In the genomic region with DNA sequence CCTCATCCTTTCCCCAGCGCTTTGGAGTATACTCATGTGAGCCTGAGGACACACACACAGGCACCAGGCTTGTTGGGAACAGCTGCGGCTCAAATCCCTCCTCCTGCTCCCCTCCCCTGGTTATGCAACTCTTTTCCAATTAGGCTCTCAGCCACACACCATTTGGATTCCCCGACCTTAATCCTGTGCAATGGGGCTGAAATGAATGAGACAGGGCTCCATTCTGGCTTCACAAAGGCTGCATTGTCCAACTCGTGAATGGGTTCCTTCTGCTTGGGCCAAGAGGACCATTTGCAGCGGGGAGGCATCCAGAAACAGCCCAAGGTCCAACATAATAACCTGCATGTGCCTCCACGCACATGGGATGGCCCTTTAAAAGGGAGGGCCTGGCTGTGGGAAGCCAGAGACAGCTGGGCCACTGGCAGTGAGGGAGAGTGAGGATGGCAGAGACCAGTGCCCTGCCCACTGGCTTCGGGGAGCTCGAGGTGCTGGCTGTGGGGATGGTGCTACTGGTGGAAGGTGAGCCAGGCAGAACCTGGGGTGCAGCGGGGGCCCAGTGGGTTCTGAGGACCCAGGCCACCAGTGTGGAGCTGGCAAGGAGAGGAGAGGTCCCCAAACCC, we compare ENCODE assay signal across 17 cellular contexts. TPM values are rescaled to one million over a fixed set of nuclear protein-coding genes. Genes with fewer than 3 reads are reported as not detected.
DNase-seq lines count a peak whose midpoint lies in the region; FAIRE-seq and TF ChIP-seq lines count a peak whose summit lies in the region.
"Had no signal": no experiment of that assay in that cellular context is flagged by ENCODE, and none has a peak within 500 bp of the region (broad histone marks: within the 10 kb centered on the region; RNA-seq: fewer than 3 reads in every experiment).

A gene with protein sequence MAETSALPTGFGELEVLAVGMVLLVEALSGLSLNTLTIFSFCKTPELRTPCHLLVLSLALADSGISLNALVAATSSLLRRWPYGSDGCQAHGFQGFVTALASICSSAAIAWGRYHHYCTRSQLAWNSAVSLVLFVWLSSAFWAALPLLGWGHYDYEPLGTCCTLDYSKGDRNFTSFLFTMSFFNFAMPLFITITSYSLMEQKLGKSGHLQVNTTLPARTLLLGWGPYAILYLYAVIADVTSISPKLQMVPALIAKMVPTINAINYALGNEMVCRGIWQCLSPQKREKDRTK (plus strand): TSS at position 403 of the 620 bp plus-strand sequence. CDS start 38 bp downstream, at position 441.

- H3K36me3 Mint-ChIP-seq in activated naive CD4-positive, alpha-beta T cell treated with anti-CD3 and anti-CD28 coated beads, Interleukin-2, amount 10 ng/mL, durations not matched to agents 7 days and 5 days: no peaks in the 10 kb centered on the region

- FAIRE-seq in frontal cortex (lab: Jason Lieb, UNC): peak; percentile 95

- peaks cover 3 to 31% of the 10 kb centered on the region in 2 donors for H3K4me1 ChIP-seq in neuronal stem cell (ENCODE audit: control insufficient read depth in 2 of 2, insufficient read depth in 1 of 2, low read depth in 1 of 2, low read length in 2 of 2)
- H3K4me1 ChIP-seq in MM.1S (ENCODE audit: low read length): no peaks in the 10 kb centered on the region
- H3K4me1 ChIP-seq: BE2C, foreskin keratinocyte, uterus had no signal

- H3K27me3 ChIP-seq in neuronal stem cell (ENCODE audit: control insufficient read depth in 3 of 3, insufficient read depth in 3 of 3, low read depth in 1 of 3, low read length in 3 of 3) (peaks cover 0 to 9% (median 0%) of the 10 kb centered on the region in 3 experiments), MM.1S (replicated peaks; ENCODE audit: insufficient read depth, low read length) (no peaks in the 10 kb centered on the region)
- H3K27me3 ChIP-seq: BE2C, foreskin keratinocyte, uterus had no signal

- no peaks in the 10 kb centered on the region for H3K4me1 Mint-ChIP-seq in activated naive CD4-positive, alpha-beta T cell treated with anti-CD3 and anti-CD28 coated beads, Interleukin-2, amount 10 ng/mL, durations not matched to agents 7 days and 5 days
- H3K4me1 Mint-ChIP-seq: activated CD4-positive, alpha-beta T cell treated with anti-CD3 and anti-CD28 coated beads, Interleukin-2, amount 10 ng/mL, durations not matched to agents 24 days and 14 days had no signal

- H3K9me2 ChIP-seq in MM.1S (replicated peaks; ENCODE audit: insufficient read depth, low read length): no peaks in the 10 kb centered on the region

- no peaks in the 10 kb centered on the region for H3K36me3 ChIP-seq in neuronal stem cell (replicated peaks in 1 of 2; ENCODE audit: control insufficient read depth in 2 of 2, insufficient read depth in 2 of 2, low read length in 2 of 2)
- no peaks in the 10 kb centered on the region for H3K36me3 ChIP-seq in MM.1S (replicated peaks; ENCODE audit: insufficient read depth, low read length)
- H3K36me3 ChIP-seq: BE2C, uterus had no signal

- H2AK5ac ChIP-seq in neuronal stem cell (ENCODE audit: low read depth, low read length): peak within 1 kb of the TSS; percentile 98

- no peaks in the 10 kb centered on the region for H3K79me1 ChIP-seq in neuronal stem cell (ENCODE audit: low read depth, low read length)

- CTCF ChIA-PET in activated naive CD4-positive, alpha-beta T cell treated with anti-CD3 and anti-CD28 coated beads, Interleukin-2, amount 10 ng/mL, durations not matched to agents 7 days and 5 days (lab: Charles Lee): no interaction called here

- no peak within 1 kb of the TSS for H3K14ac ChIP-seq in neuronal stem cell (ENCODE audit: low read length)

- peak within 1 kb of the TSS; percentile 97 for H2BK5ac ChIP-seq in neuronal stem cell (ENCODE audit: low read length)

- WGBS in neuronal stem cell (ENCODE audit: extremely low coverage in 2 of 2, insufficient read length in 2 of 2, insufficient replicate concordance in 1 of 2), 2 donors: no CpG with 5 or more reads among the region's 9 CpGs

- H4K20me1 ChIP-seq in MM.1S (ENCODE audit: insufficient read depth, low read length): no peaks in the 10 kb centered on the region

- peak within 1 kb of the TSS; percentile 97 for H3K27ac ChIP-seq in neuronal stem cell (replicated peaks; ENCODE audit: low read length)
- no peak within 1 kb of the TSS for H3K27ac ChIP-seq in MM.1S (ENCODE audit: low read length)
- H3K27ac ChIP-seq: foreskin keratinocyte, SK-N-MC, uterus had no signal

- DNase-seq in G401 (ENCODE audit: low spot score): peak; percentile 97
- DNase-seq in NCI-H82 (lab: John Stamatoyannopoulos, UW): peak; percentile 96
- DNase-seq in frontal cortex (ENCODE audit: low spot score in 2 of 2): peak; percentile 78 to 85
- DNase-seq in neuronal stem cell (ENCODE audit: low spot score): peak; percentile 90
- DNase-seq in MM.1S: no peak
- no peak for DNase-seq in DMS53 treated with DMSO at 0.1 percent for 48 hours (lab: John Stamatoyannopoulos, UW; ENCODE audit: unreplicated experiment)
- no peak for DNase-seq in activated naive CD4-positive, alpha-beta T cell treated with anti-CD3 and anti-CD28 coated beads, Interleukin-2, amount 10 ng/mL, durations not matched to agents 7 days and 5 days
- DNase-seq in stimulated activated naive CD4-positive, alpha-beta T cell (lab: John Stamatoyannopoulos, UW): no peak
- DNase-seq: activated CD4-positive, alpha-beta T cell treated with anti-CD3 and anti-CD28 coated beads, Interleukin-2, amount 10 ng/mL, durations not matched to agents 24 days and 14 days; activated effector memory CD4-positive, alpha-beta T cell treated with Interleukin-2 at 50 U/mL for 16 hours; BE2C; foreskin keratinocyte; GF-D8 had no signal

- H3K23ac ChIP-seq in neuronal stem cell (ENCODE audit: low read depth, low read length, poor library complexity): peak within 1 kb of the TSS; percentile 70

- peak within 1 kb of the TSS; percentile 92 for H4K8ac ChIP-seq in neuronal stem cell (ENCODE audit: low read depth, low read length)

- H2AFZ ChIP-seq in neuronal stem cell (ENCODE audit: low read length) (peak within 1 kb of the TSS; percentile 46), MM.1S (ENCODE audit: low read length) (no peak within 1 kb of the TSS)

- peaks cover 22% of the 10 kb centered on the region for H3K27me3 Mint-ChIP-seq in activated naive CD4-positive, alpha-beta T cell treated with anti-CD3 and anti-CD28 coated beads, Interleukin-2, amount 10 ng/mL, durations not matched to agents 7 days and 5 days

- H2BK15ac ChIP-seq in neuronal stem cell (ENCODE audit: low read length): no peak within 1 kb of the TSS

- no peak within 1 kb of the TSS for H3K4me3 Mint-ChIP-seq in activated naive CD4-positive, alpha-beta T cell treated with anti-CD3 and anti-CD28 coated beads, Interleukin-2, amount 10 ng/mL, durations not matched to agents 7 days and 5 days
- H3K4me3 Mint-ChIP-seq: activated CD4-positive, alpha-beta T cell treated with anti-CD3 and anti-CD28 coated beads, Interleukin-2, amount 10 ng/mL, durations not matched to agents 24 days and 14 days had no signal

- no peaks in the 10 kb centered on the region for H3K79me2 ChIP-seq in MM.1S (ENCODE audit: low read length)

- H2BK120ac ChIP-seq in neuronal stem cell (ENCODE audit: low read depth, low read length): peak within 1 kb of the TSS; percentile 97

- H3K4me3 ChIP-seq in neuronal stem cell (ENCODE audit: low read length in 2 of 2) (no peak within 1 kb of the TSS), MM.1S (ENCODE audit: low read length) (no peak within 1 kb of the TSS)
- H3K4me3 ChIP-seq: SK-N-MC, smooth muscle cell, uterus had no signal

- no peaks in the 10 kb centered on the region for H3K9me3 Mint-ChIP-seq in activated naive CD4-positive, alpha-beta T cell treated with anti-CD3 and anti-CD28 coated beads, Interleukin-2, amount 10 ng/mL, durations not matched to agents 7 days and 5 days
- H3K9me3 Mint-ChIP-seq: activated CD4-positive, alpha-beta T cell treated with anti-CD3 and anti-CD28 coated beads, Interleukin-2, amount 10 ng/mL, durations not matched to agents 24 days and 14 days had no signal

- no peak within 1 kb of the TSS for H3K27ac Mint-ChIP-seq in activated naive CD4-positive, alpha-beta T cell treated with anti-CD3 and anti-CD28 coated beads, Interleukin-2, amount 10 ng/mL, durations not matched to agents 7 days and 5 days
- H3K27ac Mint-ChIP-seq: activated CD4-positive, alpha-beta T cell treated with anti-CD3 and anti-CD28 coated beads, Interleukin-2, amount 10 ng/mL, durations not matched to agents 24 days and 14 days had no signal

- H3K4ac ChIP-seq in neuronal stem cell (ENCODE audit: low read length): peak within 1 kb of the TSS; percentile 10

- H3K9me3 ChIP-seq in neuronal stem cell (replicated peaks in 1 of 2; ENCODE audit: control insufficient read depth in 2 of 2, insufficient read depth in 1 of 2, low read depth in 1 of 2, low read length in 2 of 2) (no peaks in the 10 kb centered on the region), MM.1S (replicated peaks; ENCODE audit: insufficient read depth, low read length) (no peaks in the 10 kb centered on the region)
- H3K9me3 ChIP-seq: BE2C, uterus had no signal

- peak within 1 kb of the TSS; percentile 80 for H2BK12ac ChIP-seq in neuronal stem cell (ENCODE audit: low read length)

- H3K4me2 ChIP-seq in neuronal stem cell (ENCODE audit: insufficient read depth, low read length, poor library complexity, severe bottlenecking) (peak within 1 kb of the TSS; percentile 19), MM.1S (ENCODE audit: low read depth, low read length) (no peak within 1 kb of the TSS)
- H3K4me2 ChIP-seq: smooth muscle cell had no signal

- in situ Hi-C loops in G401 (cut with HindIII; ENCODE audit: low sequenced_read_pairs): no loop called here

- no peak within 1 kb of the TSS for H4K91ac ChIP-seq in neuronal stem cell (ENCODE audit: low read depth, low read length, poor library complexity)

- no peaks in the 10 kb centered on the region for H3F3A ChIP-seq in MM.1S (ENCODE audit: insufficient read depth, low read length)

- H3K9ac ChIP-seq in neuronal stem cell (ENCODE audit: low read depth, low read length, poor library complexity): peak within 1 kb of the TSS; percentile 24
- H3K9ac ChIP-seq in MM.1S (ENCODE audit: low read length): no peak within 1 kb of the TSS

- H3K18ac ChIP-seq in neuronal stem cell (ENCODE audit: low read length): peak within 1 kb of the TSS; percentile 99

- TF ChIP-seq CTCF in MM.1S (IDR thresholded peaks at IDR 0.05; ENCODE audit: low read length): no peak

RNA-seq across cellular contexts. Expression of the gene that starts here (rescaled TPM):
- not detected in 2 replicates for total RNA-seq in G401 (2014; rRNA removed; shearing (Covaris generic))
- not detected for total RNA-seq in frontal cortex
- 1.0 TPM for polyA plus RNA-seq in neuronal stem cell (2013, experiment 1 of 2)
- 1.3 TPM for polyA plus RNA-seq in neuronal stem cell (2013, experiment 2 of 2)
- total RNA-seq: activated CD4-positive, alpha-beta T cell treated with anti-CD3 and anti-CD28 coated beads, Interleukin-2, amount 10 ng/mL, durations not matched to agents 24 days and 14 days; foreskin keratinocyte; liver; smooth muscle cell; uterus had no signal
- polyA plus RNA-seq: foreskin keratinocyte, liver, smooth muscle cell had no signal

Comparison
In these comparisons a context has a peak if more than half of its experiments do, and no peak if none do; other contexts are left out.
1. Peak in DNase-seq in G401; RNA of the gene not detected or under 1 TPM.
2. Peak in DNase-seq in frontal cortex; RNA of the gene not detected or under 1 TPM.
3. DNase-seq: peak in NCI-H82 (single experiment) and neuronal stem cell (single experiment); none in MM.1S (single experiment), DMS53 treated with DMSO at 0.1 percent for 48 hours (single experiment), activated naive CD4-positive, alpha-beta T cell treated with anti-CD3 and anti-CD28 coated beads, Interleukin-2, amount 10 ng/mL, durations not matched to agents 7 days and 5 days (single experiment) and stimulated activated naive CD4-positive, alpha-beta T cell (0 of 6).